Comparison of ENCODE assay signal across 7 cellular contexts in the genomic region with DNA sequence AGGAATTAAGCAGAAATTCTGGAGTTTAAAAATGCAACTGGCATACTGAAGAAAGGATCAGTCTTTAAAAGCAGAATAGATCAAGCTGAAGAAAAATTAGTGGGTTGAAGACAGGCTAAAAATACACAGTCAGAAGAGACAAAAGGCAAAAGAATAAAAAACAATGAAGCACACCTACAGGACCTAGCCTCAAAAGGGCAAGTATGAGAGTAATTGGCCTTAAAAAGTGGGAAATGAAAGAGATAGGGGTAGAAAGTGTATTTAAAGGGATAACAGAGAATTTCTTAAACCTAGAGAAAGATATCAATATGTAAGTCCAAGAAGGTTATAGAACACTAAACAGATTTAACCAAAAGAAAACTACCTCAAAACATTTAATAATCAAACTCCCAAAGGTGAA.
"Had no signal": no experiment of that assay in that cellular context is flagged by ENCODE, and none has a peak within 500 bp of the region (broad histone marks: within the 10 kb centered on the region; RNA-seq: fewer than 3 reads in every experiment).

No MANE protein-coding gene starts in this region.

- H3K9me3 Mint-ChIP-seq: GM23338, H9 had no signal

- H3K4me1 Mint-ChIP-seq: GM23338, H9 had no signal

- ATAC-seq: GM23338, HepG2 had no signal

- H3K4me3 ChIP-seq: GM23338 had no signal

- H3K27me3 Mint-ChIP-seq: IgD-negative memory B cell had no signal

- H2AFZ ChIP-seq: GM23338 had no signal

- H3K4me2 ChIP-seq: GM23338 had no signal

- DNase-seq: H9, HCEC 1CT had no signal

- FAIRE-seq: H1, H54, HepG2 had no signal

- H3K27ac Mint-ChIP-seq: GM23338, IgD-negative memory B cell had no signal

- H3K4me3 Mint-ChIP-seq: GM23338, H9, IgD-negative memory B cell had no signal
